ENCODE assay signal across 26 cellular contexts in the genomic region with DNA sequence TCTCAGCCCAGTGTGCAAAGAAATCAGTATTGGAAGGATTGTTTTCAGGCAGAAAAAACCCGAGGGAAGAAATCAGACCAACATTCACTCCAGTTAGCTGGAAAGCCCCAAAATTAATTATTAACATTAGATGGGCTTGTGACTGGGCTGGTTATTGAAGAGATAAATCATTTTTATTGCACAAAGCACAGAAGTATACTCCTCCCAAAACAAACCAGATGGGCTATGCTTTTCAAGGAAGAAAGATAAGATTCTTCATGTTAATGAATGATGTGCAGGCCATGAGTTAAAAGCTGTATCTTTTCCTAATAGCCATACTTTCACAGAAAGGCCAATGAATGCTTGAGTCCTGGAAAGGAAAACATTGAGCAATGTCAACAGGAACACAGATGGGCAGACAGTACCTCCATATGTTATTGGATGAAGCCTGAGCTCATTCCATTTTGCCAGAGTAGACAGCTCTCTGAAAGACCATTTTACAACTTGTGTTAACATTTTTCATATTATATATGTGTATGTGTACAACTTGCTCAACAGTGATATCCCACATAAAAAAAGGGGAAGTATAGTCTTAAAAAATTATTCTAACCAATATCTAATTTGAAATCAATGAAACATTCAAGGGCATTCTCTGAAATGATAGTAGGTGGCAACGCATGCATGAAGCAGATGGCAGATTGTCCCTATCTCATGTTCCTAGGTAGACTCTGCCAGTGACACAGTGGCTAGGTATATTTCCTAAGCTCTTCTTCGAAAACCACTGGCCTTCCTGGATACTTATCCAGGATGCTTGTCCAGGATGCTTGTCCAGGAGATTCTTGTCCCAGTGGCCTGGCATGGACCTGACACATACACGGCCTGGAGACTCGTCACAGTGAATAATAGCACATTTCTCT. TPM values are rescaled to one million over a fixed set of nuclear protein-coding genes. Genes with fewer than 3 reads are reported as not detected.
DNase-seq lines count a peak whose midpoint lies in the region; ATAC-seq and TF ChIP-seq lines count a peak whose summit lies in the region.
"Had no signal": no experiment of that assay in that cellular context is flagged by ENCODE, and none has a peak within 500 bp of the region (broad histone marks: within the 10 kb centered on the region; RNA-seq: fewer than 3 reads in every experiment).

No MANE protein-coding gene starts in this region.

- H3K9me3 Mint-ChIP-seq in glutamatergic neuron (ENCODE audit: unreplicated experiment) (peaks cover 6% of the 10 kb centered on the region), nephron (peaks cover 13% of the 10 kb centered on the region), CD14-positive monocyte (peaks cover 0 to 10% (median 5%) of the 10 kb centered on the region in 7 donors)
- H3K9me3 Mint-ChIP-seq: activated T-cell treated with anti-CD3 and anti-CD28 coated beads, Interleukin-2, amount 50 U/mL, for 4 hours had no signal

- H3K4me3 Mint-ChIP-seq in glutamatergic neuron (ENCODE audit: unreplicated experiment) (no peak overlapping the region), nephron (no peak overlapping the region), CD14-positive monocyte (no peak overlapping the region)
- H3K4me3 Mint-ChIP-seq: activated T-cell treated with anti-CD3 and anti-CD28 coated beads, Interleukin-2, amount 50 U/mL, for 4 hours; stimulated activated naive B cell treated with anti-CD40 and anti-IgM and Interleukin-4, amounts not matched to agents 10 μg/mL and 1 μg/mL and 100 μg/mL, for 72 hours had no signal

- H3K27me3 ChIP-seq in PC-3 (ENCODE audit: low read length): no peaks in the 10 kb centered on the region
- H3K27me3 ChIP-seq: BLaER1 treated with 17β-estradiol and CSF1 and Interleukin-3, amounts not matched to agents 10 nM and 100 nM; body of pancreas; colonic mucosa; esophagus squamous epithelium; gastrocnemius medialis had no signal

- peaks cover 14% of the 10 kb centered on the region for H3K4me1 Mint-ChIP-seq in glutamatergic neuron (ENCODE audit: low read depth, unreplicated experiment)
- peaks cover 18% of the 10 kb centered on the region for H3K4me1 Mint-ChIP-seq in nephron
- H3K4me1 Mint-ChIP-seq in CD14-positive monocyte: no peaks in the 10 kb centered on the region
- H3K4me1 Mint-ChIP-seq: stimulated activated naive B cell treated with anti-CD40 and anti-IgM and Interleukin-4, amounts not matched to agents 10 μg/mL and 1 μg/mL and 100 μg/mL, for 72 hours had no signal

- H3K27me3 Mint-ChIP-seq in glutamatergic neuron (ENCODE audit: unreplicated experiment) (peaks cover 3% of the 10 kb centered on the region), nephron (ENCODE audit: low read depth) (peaks cover 3% of the 10 kb centered on the region), CD14-positive monocyte (ENCODE audit: low read depth in 3 of 3) (peaks cover 1 to 3% (median 2%) of the 10 kb centered on the region in 3 donors)

- H3K9me2 ChIP-seq in PC-3 (replicated peaks; ENCODE audit: low read length): no peaks in the 10 kb centered on the region

- H3K79me2 ChIP-seq in PC-3 (ENCODE audit: low read length): no peaks in the 10 kb centered on the region

- CTCF ChIA-PET in PC-3 (lab: Charles Lee): no interaction called here

- no peaks in the 10 kb centered on the region for H3K4me1 ChIP-seq in PC-3 (ENCODE audit: insufficient read depth, low read length)
- H3K4me1 ChIP-seq: BLaER1 treated with 17β-estradiol and CSF1 and Interleukin-3, amounts not matched to agents 10 nM and 100 nM; body of pancreas; colonic mucosa; esophagus squamous epithelium; gastrocnemius medialis had no signal

- H3K9me3 ChIP-seq in PC-3 (ENCODE audit: low read length): 0 out of 2 replicates have a peak, but pooled peaks cover 6% of the 10 kb centered on the region
- H3K9me3 ChIP-seq: body of pancreas, colonic mucosa, esophagus squamous epithelium, gastrocnemius medialis had no signal

- peaks cover 12% of the 10 kb centered on the region for H3K36me3 Mint-ChIP-seq in glutamatergic neuron (ENCODE audit: unreplicated experiment)
- H3K36me3 Mint-ChIP-seq in nephron (ENCODE audit: low read depth): peaks cover 4% of the 10 kb centered on the region
- H3K36me3 Mint-ChIP-seq in CD14-positive monocyte: no peaks in the 10 kb centered on the region
- H3K36me3 Mint-ChIP-seq: stimulated activated naive B cell treated with anti-CD40 and anti-IgM and Interleukin-4, amounts not matched to agents 10 μg/mL and 1 μg/mL and 100 μg/mL, for 72 hours had no signal

- BruUV-seq in PC-3 (replicated peaks; lab: Mats Ljungman, UMichigan): no TSS peak

- H3K4me3 ChIP-seq in PC-3 (ENCODE audit: low read length): no peak overlapping the region
- H3K4me3 ChIP-seq: BLaER1 treated with 17β-estradiol and CSF1 and Interleukin-3, amounts not matched to agents 10 nM and 100 nM; body of pancreas; colonic mucosa; esophagus squamous epithelium; gastrocnemius medialis had no signal

- H3K4me2 ChIP-seq in PC-3 (ENCODE audit: low read length): no peak overlapping the region
- H3K4me2 ChIP-seq: BLaER1 treated with 17β-estradiol and CSF1 and Interleukin-3, amounts not matched to agents 10 nM and 100 nM had no signal

- POLR2A ChIA-PET in PC-3 (lab: Charles Lee; ENCODE audit: unreplicated experiment): no interaction called here

- H3K36me3 ChIP-seq in PC-3 (ENCODE audit: low read depth, low read length): no peaks in the 10 kb centered on the region
- H3K36me3 ChIP-seq: BLaER1 treated with 17β-estradiol and CSF1 and Interleukin-3, amounts not matched to agents 10 nM and 100 nM; colonic mucosa; esophagus squamous epithelium; gastrocnemius medialis had no signal

- no peak overlapping the region for H2AFZ ChIP-seq in PC-3 (ENCODE audit: low read length)

- intact Hi-C loops in CD14-positive monocyte (cut with micrococcal nuclease): no loop called here
- intact Hi-C loops in PC-3 (cut with micrococcal nuclease): no loop called here

- no peak for TF ChIP-seq CTCF in glutamatergic neuron (IDR thresholded peaks at IDR 0.05; ENCODE audit: partially characterized antibody, unreplicated experiment)
- no peak for TF ChIP-seq CTCF in nephron (IDR thresholded peaks at IDR 0.05; ENCODE audit: unreplicated experiment in 3 of 3)
- TF ChIP-seq CTCF in CD14-positive monocyte (IDR thresholded peaks at IDR 0.05): no peak
- TF ChIP-seq CTCF in PC-3 (conservative IDR thresholded peaks at IDR 0.05; ENCODE audit: low read depth, low read length): no peak

- no peak for ATAC-seq in PC-3
- ATAC-seq: activated T-cell treated with anti-CD3 and anti-CD28 coated beads, Interleukin-2, amount 50 U/mL, for 4 hours; body of pancreas; gastrocnemius medialis; HCT116; stimulated activated naive B cell treated with anti-CD40 and anti-IgM and Interleukin-4, amounts not matched to agents 10 μg/mL and 1 μg/mL and 100 μg/mL, for 72 hours had no signal

- H4K20me1 ChIP-seq in PC-3 (ENCODE audit: low read length): no peaks in the 10 kb centered on the region
- H4K20me1 ChIP-seq: BLaER1 treated with 17β-estradiol and CSF1 and Interleukin-3, amounts not matched to agents 10 nM and 100 nM had no signal

- no peak overlapping the region for H3K27ac ChIP-seq in PC-3 (ENCODE audit: low read length)
- H3K27ac ChIP-seq: BLaER1 treated with 17β-estradiol and CSF1 and Interleukin-3, amounts not matched to agents 10 nM and 100 nM; body of pancreas; colonic mucosa; esophagus squamous epithelium; gastrocnemius medialis had no signal

- DNase-seq in DMS 273 treated with DMSO at 0.1 percent for 48 hours (lab: John Stamatoyannopoulos, UW) (peak; percentile 69), NCI-H524 treated with DMSO at 0.1 percent for 48 hours (lab: John Stamatoyannopoulos, UW) (peak; percentile 82), glutamatergic neuron (no peak), CD14-positive monocyte (ENCODE audit: low spot score) (no peak), PC-3 (no peak)
- DNase-seq in activated CD8-positive, alpha-beta memory T cell treated with anti-CD3 and anti-CD28 coated beads, Interleukin-2, amount 50 U/mL, for 4 hours: no peak
- DNase-seq in activated CD4-positive, alpha-beta T cell treated with anti-CD3 and anti-CD28 coated beads for 4 hours: no peak
- DNase-seq: activated CD4-positive, alpha-beta T cell treated with anti-CD3 and anti-CD28 coated beads for 1 hour; activated T-cell treated with anti-CD3 and anti-CD28 coated beads, Interleukin-2, amount 50 U/mL, for 4 hours; body of pancreas; colonic mucosa; effector memory CD4-positive, alpha-beta T cell; esophagus squamous epithelium; gastrocnemius medialis; islet precursor cell; mammary epithelial cell; NCI-H1048; NCI-H2029; stimulated activated CD4-positive, alpha-beta T cell treated with anti-CD3 and anti-CD28 coated beads, Interleukin-4, amount 100 ng/mL, for 24 hours; stimulated activated naive B cell treated with anti-CD40 and anti-IgM and Interleukin-4, amounts not matched to agents 10 μg/mL and 1 μg/mL and 100 μg/mL, for 72 hours; T-helper 1 cell had no signal

- H3K27ac Mint-ChIP-seq in glutamatergic neuron (ENCODE audit: unreplicated experiment) (peak overlapping the region; percentile 56), nephron (peak overlapping the region; percentile 61 to 94 (median 92)), CD14-positive monocyte (no peak overlapping the region)
- H3K27ac Mint-ChIP-seq: stimulated activated naive B cell treated with anti-CD40 and anti-IgM and Interleukin-4, amounts not matched to agents 10 μg/mL and 1 μg/mL and 100 μg/mL, for 72 hours had no signal

- H3K9ac ChIP-seq in PC-3 (ENCODE audit: low read length): no peak overlapping the region
- H3K9ac ChIP-seq: BLaER1 treated with 17β-estradiol and CSF1 and Interleukin-3, amounts not matched to agents 10 nM and 100 nM had no signal

- H3F3A ChIP-seq in PC-3 (ENCODE audit: low read length, unreplicated experiment): no peaks in the 10 kb centered on the region

RNA-seq across cellular contexts. Expression of a gene that starts 55.2 kb away (rescaled TPM):
- total RNA-seq in glutamatergic neuron (ENCODE audit: unreplicated experiment): 1.7 TPM
- polyA plus RNA-seq in CD14-positive monocyte: not detected
- not detected in 2 replicates for total RNA-seq in PC-3 (2014; rRNA removed)
- total RNA-seq: activated CD8-positive, alpha-beta memory T cell treated with anti-CD3 and anti-CD28 coated beads for 36 hours; activated T-cell treated with anti-CD3 and anti-CD28 coated beads, Interleukin-2, amount 50 U/mL, for 4 hours; body of pancreas had no signal
- polyA plus RNA-seq: AG04450, mammary epithelial cell had no signal

Comparison
In these comparisons a context has a peak if more than half of its experiments do, and no peak if none do; other contexts are left out.
1. DNase-seq: peak in DMS 273 treated with DMSO at 0.1 percent for 48 hours (single experiment) and NCI-H524 treated with DMSO at 0.1 percent for 48 hours (single experiment); none in glutamatergic neuron (single experiment), activated CD8-positive, alpha-beta memory T cell treated with anti-CD3 and anti-CD28 coated beads, Interleukin-2, amount 50 U/mL, for 4 hours (single experiment), CD14-positive monocyte (single experiment), PC-3 (single experiment) and activated CD4-positive, alpha-beta T cell treated with anti-CD3 and anti-CD28 coated beads for 4 hours (0 of 2).
2. H3K27ac Mint-ChIP-seq: peak in glutamatergic neuron (single experiment) and nephron (3 of 3); none in CD14-positive monocyte (0 of 7).